19 cellular contexts compared by ENCODE assay signal in the genomic region with DNA sequence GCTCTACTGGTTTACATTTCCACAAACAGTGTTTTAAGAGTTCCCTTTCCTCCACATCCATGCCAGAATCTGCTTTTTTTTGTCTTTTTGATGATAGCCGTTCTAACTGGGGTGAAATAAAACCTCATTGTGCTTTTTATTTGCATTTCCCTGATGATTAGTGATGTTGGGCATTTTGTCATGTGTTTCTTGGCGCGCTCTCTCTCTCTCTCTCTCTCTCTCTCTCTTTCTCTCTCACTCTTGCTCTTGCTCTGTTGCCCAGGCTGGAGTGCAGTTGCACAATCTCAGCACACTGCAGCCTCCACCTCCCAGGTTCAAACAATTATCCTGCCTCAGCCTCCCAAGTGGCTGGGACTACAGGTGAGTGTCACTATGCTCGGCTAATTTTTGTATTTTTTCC.
"Had no signal": no experiment of that assay in that cellular context is flagged by ENCODE, and none has a peak within 500 bp of the region (broad histone marks: within the 10 kb centered on the region; RNA-seq: fewer than 3 reads in every experiment).

No MANE protein-coding gene starts in this region.

- H3K9me3 ChIP-seq: SK-N-SH had no signal

- ATAC-seq: Panc1 had no signal

- H3K27ac ChIP-seq: RWPE1 had no signal

- H3K9ac ChIP-seq: SK-N-SH had no signal

- H3K4me2 ChIP-seq: SK-N-SH had no signal

- DNase-seq: KBM-7, MV-4-11, NCI-H1048, NCI-H1105, NCI-H1417, NCI-H1436 treated with DMSO at 0.1 percent for 48 hours, NCI-H1694, NCI-H187 treated with DMSO at 0.1 percent for 48 hours, NCI-H2029 treated with DMSO at 0.1 percent for 48 hours, NCI-H2171 treated with DMSO at 0.1 percent for 48 hours, NCI-H345, NCI-H446 treated with DMSO at 0.1 percent for 48 hours, NCI-H510A treated with DMSO at 0.1 percent for 48 hours, NCI-H526, NCI-H82, SHP77, SK-N-SH had no signal

- H3K9me2 ChIP-seq: SK-N-SH had no signal
